ENCODE assay signal across 22 cellular contexts in genomic region chr3:150150633-150151032, GRCh38.
A peak's percentile ranks its signal among the peaks of the same experiment; 100 is the strongest.
DNase-seq lines count a peak whose midpoint lies in the region; ATAC-seq and TF ChIP-seq lines count a peak whose summit lies in the region.
"Had no signal": no experiment of that assay in that cellular context is flagged by ENCODE, and none has a peak within 500 bp of the region (broad histone marks: within the 10 kb centered on the region; RNA-seq: fewer than 3 reads in every experiment).

No MANE protein-coding gene starts in this region.

- H3K4me1 Mint-ChIP-seq in HFFc6 (ENCODE audit: low read depth) = peaks cover 64% of the 10 kb centered on the region

- H3K4me3 Mint-ChIP-seq in HFFc6 = no peak overlapping the region
- H3K4me3 Mint-ChIP-seq: CD14-positive monocyte; neural crest cell; stimulated activated naive CD8-positive, alpha-beta T cell treated with anti-CD3 and anti-CD28 coated beads, Interleukin-15, amount 100 ng/mL, for 72 hours had no signal

- TF ChIP-seq CTCF in AG10803 (conservative IDR thresholded peaks at IDR 0.05; ENCODE audit: low read length) (no peak), HFFc6 (IDR thresholded peaks at IDR 0.05) (no peak), cardiac fibroblast (IDR thresholded peaks at IDR 0.05; ENCODE audit: low read depth, low read length) (no peak)

- H3K27ac Mint-ChIP-seq in HFFc6 = no peak overlapping the region
- H3K27ac Mint-ChIP-seq: CD14-positive monocyte; stimulated activated naive CD8-positive, alpha-beta T cell treated with anti-CD3 and anti-CD28 coated beads, Interleukin-15, amount 100 ng/mL, for 72 hours had no signal

- no peaks in the 10 kb centered on the region for H3K36me3 Mint-ChIP-seq in HFFc6 (ENCODE audit: low read depth)
- H3K36me3 Mint-ChIP-seq: CD14-positive monocyte had no signal

- peak; percentile 54 for DNase-seq in AG10803 (ENCODE audit: low read depth)
- DNase-seq in HFFc6 = peak; percentile 10
- peak; percentile 39 to 57 for DNase-seq in cardiac fibroblast (ENCODE audit: low read depth in 2 of 2)
- DNase-seq in iris pigment epithelial cell (ENCODE audit: low read depth) = peak; percentile 66
- DNase-seq in putamen (ENCODE audit: low spot score) = no peak
- DNase-seq in activated T-cell treated with anti-CD3 and anti-CD28 coated beads, Interleukin-2, amount 50 U/mL, for 1 hour = no peak
- DNase-seq in UCSD-AML1 (lab: John Stamatoyannopoulos, UW; ENCODE audit: unreplicated experiment) = no peak
- DNase-seq: activated CD4-positive, alpha-beta T cell treated with anti-CD3 and anti-CD28 coated beads, Interleukin-2, amount 50 U/mL, for 1 hour; activated CD8-positive, alpha-beta memory T cell treated with anti-CD3 and anti-CD28 coated beads, Interleukin-2, amount 50 U/mL, for 4 hours; brain microvascular endothelial cell; effector memory CD4-positive, alpha-beta T cell; KG1; posterior cingulate gyrus; sigmoid colon; stimulated activated naive CD8-positive, alpha-beta T cell treated with anti-CD3 and anti-CD28 coated beads, Interleukin-15, amount 100 ng/mL, for 72 hours; T-helper 2 cell; tibial artery had no signal

- no peaks in the 10 kb centered on the region for H3K9me3 Mint-ChIP-seq in HFFc6
- H3K9me3 Mint-ChIP-seq: stimulated activated naive CD8-positive, alpha-beta T cell treated with anti-CD3 and anti-CD28 coated beads, Interleukin-15, amount 100 ng/mL, for 72 hours had no signal

- ATAC-seq in HG03460 (IDR thresholded peaks at IDR 0.05; ENCODE audit: unreplicated experiment) = no peak
- ATAC-seq: SK-N-SH treated with all-trans-retinoic acid at 6 μM for 48 hours; stimulated activated naive CD8-positive, alpha-beta T cell treated with anti-CD3 and anti-CD28 coated beads, Interleukin-15, amount 100 ng/mL, for 72 hours had no signal

- H3K4me3 ChIP-seq in AG10803 (ENCODE audit: low read length) = no peak overlapping the region
- H3K4me3 ChIP-seq in cardiac fibroblast (replicated peaks in 1 of 2; ENCODE audit: low read depth in 2 of 2, low read length in 2 of 2) = no peak overlapping the region
- H3K4me3 ChIP-seq: lung, sigmoid colon, tibial artery had no signal

- H3K27me3 Mint-ChIP-seq in HFFc6 (ENCODE audit: insufficient read depth) = no peaks in the 10 kb centered on the region

Comparison
In these comparisons a context has a peak if more than half of its experiments do, and no peak if none do; other contexts are left out.
1. DNase-seq: peak in AG10803 (single experiment), HFFc6 (single experiment), cardiac fibroblast (2 of 2) and iris pigment epithelial cell (single experiment); none in putamen (single experiment), activated T-cell treated with anti-CD3 and anti-CD28 coated beads, Interleukin-2, amount 50 U/mL, for 1 hour (single experiment) and UCSD-AML1 (single experiment).